In genomic region chr4:100198061-100198460, GRCh38 we compare ENCODE assay signal across 10 cellular contexts. TPM values are rescaled to one million over a fixed set of nuclear protein-coding genes. Genes with fewer than 3 reads are reported as not detected.
"Had no signal": no experiment of that assay in that cellular context is flagged by ENCODE, and none has a peak within 500 bp of the region (broad histone marks: within the 10 kb centered on the region; RNA-seq: fewer than 3 reads in every experiment).

No MANE protein-coding gene starts in this region.

- DNase-seq: GM23248, GOT3, H7, H9, HCEC 1CT, HFFc6 had no signal

- H2AFZ ChIP-seq: GM23248, GM23338 had no signal

- H3K4me3 ChIP-seq: GM23248, GM23338, HAP-1 had no signal

- H3K4me2 ChIP-seq: GM23338 had no signal

- H3K27ac ChIP-seq: GM23248 had no signal

- H3K36me3 ChIP-seq: HAP-1 had no signal

- H3K9ac ChIP-seq: GM23248 had no signal

- ATAC-seq: GM23338, HCT116 had no signal

- H3K9me3 ChIP-seq: HAP-1 had no signal

RNA-seq across cellular contexts. Expression of gene DDIT4L, which starts 7.8 kb away (rescaled TPM):
- total RNA-seq: H4 had no signal
